Comparison of ENCODE assay signal across 8 cellular contexts in the genomic region with DNA sequence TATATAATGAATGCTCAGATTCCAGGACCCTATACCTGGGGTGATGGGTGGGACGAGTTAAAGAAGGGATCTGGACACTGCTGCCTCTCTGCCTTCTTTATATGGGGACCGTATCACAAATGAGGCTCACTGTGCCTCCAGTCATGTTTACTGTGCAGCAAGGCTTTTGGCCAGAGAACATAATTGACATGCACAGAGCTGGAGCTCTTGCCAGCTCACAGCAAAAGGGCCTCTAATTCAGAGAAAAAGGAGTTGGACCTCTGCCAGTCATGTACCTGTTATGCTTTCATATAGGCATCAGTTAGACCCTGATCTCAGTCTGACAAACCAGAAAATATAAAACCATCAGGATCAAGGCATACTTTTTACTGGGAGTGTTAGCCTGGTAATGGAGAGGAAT.
A peak's percentile ranks its signal among the peaks of the same experiment; 100 is the strongest.
DNase-seq lines count a peak whose midpoint lies in the region; ATAC-seq and TF ChIP-seq lines count a peak whose summit lies in the region.

No MANE protein-coding gene starts in this region.

- H3K27me3 ChIP-seq in right lobe of liver = no peaks in the 10 kb centered on the region

- 32% methylated on average over 2 of the region's 2 CpGs for WGBS in right lobe of liver (ENCODE audit: insufficient coverage, low coverage, low lambda C conversion rate, missing lambda C conversion rate)

- intact Hi-C loops in right lobe of liver (cut with DNase I) = no loop called here

- H3K4me3 ChIP-seq in astrocyte of the spinal cord (ENCODE audit: low read depth, low read length) = no peak overlapping the region
- H3K4me3 ChIP-seq in right lobe of liver = no peak overlapping the region

- ATAC-seq in right lobe of liver = peak; percentile 16 to 75 (median 62)
- ATAC-seq in HG03159 (IDR thresholded peaks at IDR 0.05; ENCODE audit: unreplicated experiment) = no peak
- ATAC-seq in GM21786 (IDR thresholded peaks at IDR 0.05; ENCODE audit: unreplicated experiment) = no peak
- ATAC-seq in GM21447 (IDR thresholded peaks at IDR 0.05; ENCODE audit: unreplicated experiment) = no peak

- H3K4me1 ChIP-seq in right lobe of liver = peaks cover 0 to 7% (median 0%) of the 10 kb centered on the region in 4 donors

- no peak for TF ChIP-seq POLR2A in right lobe of liver (IDR thresholded peaks at IDR 0.05)

- H3K27ac ChIP-seq in right lobe of liver = peak overlapping the region in 1 of 3 donors; percentile 56

- DNase-seq in G401 (ENCODE audit: low spot score) = peak; percentile 88
- peak; percentile 64 to 83 for DNase-seq in NCI-H2081 (lab: John Stamatoyannopoulos, UW)
- DNase-seq in astrocyte of the spinal cord (ENCODE audit: low read depth, low spot score) = peak; percentile 9
- DNase-seq in right lobe of liver = no peak
- no peak for DNase-seq in midbrain (lab: John Stamatoyannopoulos, UW)

- in situ Hi-C loops in G401 (cut with HindIII; ENCODE audit: low sequenced_read_pairs) = no loop called here
- in situ Hi-C loops in astrocyte of the spinal cord (cut with HindIII; ENCODE audit: low sequenced_read_pairs) = no loop called here

- H3K36me3 ChIP-seq in right lobe of liver = no peaks in the 10 kb centered on the region

- no peaks in the 10 kb centered on the region for H3K9me3 ChIP-seq in right lobe of liver

- TF ChIP-seq CTCF in astrocyte of the spinal cord (IDR thresholded peaks at IDR 0.05; ENCODE audit: low read depth, low read length) (no peak), right lobe of liver (IDR thresholded peaks at IDR 0.05) (no peak)

Comparison
In these comparisons a context has a peak if more than half of its experiments do, and no peak if none do; other contexts are left out.
1. DNase-seq: peak in G401 (single experiment), NCI-H2081 (2 of 2) and astrocyte of the spinal cord (single experiment); none in right lobe of liver (0 of 3) and midbrain (single experiment).
2. ATAC-seq: peak in right lobe of liver (4 of 4); none in HG03159 (single experiment), GM21786 (single experiment) and GM21447 (single experiment).